Comparison of ENCODE assay signal across 8 cellular contexts in the genomic region with DNA sequence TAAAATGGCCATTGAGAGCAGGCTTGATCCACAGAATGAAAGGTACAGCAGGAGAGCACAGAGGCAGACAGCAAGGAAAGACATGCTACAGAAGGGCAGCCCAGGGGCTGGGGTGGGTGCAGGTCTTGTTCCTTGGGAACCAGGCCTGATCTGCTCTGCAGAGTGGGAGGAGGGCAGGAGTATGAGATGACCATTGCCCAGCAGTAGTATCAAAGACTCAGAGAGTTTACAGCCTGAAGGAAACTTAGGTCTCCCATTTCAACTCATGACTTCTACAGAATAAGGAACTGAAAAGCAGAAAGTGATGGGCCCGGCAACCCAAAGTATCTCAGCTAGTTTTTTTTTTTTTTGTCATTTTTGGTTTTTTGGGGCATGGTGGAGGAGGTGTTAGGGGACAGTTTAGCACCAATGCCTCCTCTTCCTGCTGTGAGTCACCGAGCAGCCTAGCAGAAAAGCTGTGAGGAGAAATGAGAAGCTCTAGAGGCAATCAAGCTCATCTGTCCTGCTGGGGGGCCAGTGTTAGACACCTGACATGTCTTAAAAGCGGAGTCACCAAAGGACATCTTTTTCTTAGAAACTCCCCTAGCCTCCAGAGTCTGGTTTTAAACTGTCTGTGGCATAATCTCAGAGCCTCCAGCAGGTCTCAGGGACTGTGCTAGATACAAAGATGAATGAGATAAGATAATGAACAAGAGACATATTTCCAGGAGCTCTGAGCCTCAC. TPM values are rescaled to one million over a fixed set of nuclear protein-coding genes. Genes with fewer than 3 reads are reported as not detected.
DNase-seq lines count a peak whose midpoint lies in the region; ATAC-seq and TF ChIP-seq lines count a peak whose summit lies in the region.

No MANE protein-coding gene starts in this region.

- BruUV-seq in MCF 10A (replicated peaks; lab: Mats Ljungman, UMichigan), result no TSS peak

- TF ChIP-seq CTCF in activated B cell treated with CpG ODN at 0.5 μM for 24 hours (IDR thresholded peaks at IDR 0.05) (no peak), mesothelial cell of epicardium (IDR thresholded peaks at IDR 0.05; ENCODE audit: unreplicated experiment) (no peak), MCF 10A (IDR thresholded peaks at IDR 0.05; ENCODE audit: unreplicated experiment) (no peak)

- POLR2A ChIA-PET in activated B cell treated with CpG ODN at 0.5 μM for 24 hours (lab: Charles Lee) (interaction anchor here (0.6 to 11.4 kb wide), 15 partner anchors 8 to 1677 kb away, joined by 3 to 442 read pairs (median 4); partner anchors contain the start of genes HERPUD2 and SEPTIN7), MCF 10A (lab: Yijun Ruan, JAX) (no interaction called here)

- H3K36me3 ChIP-seq in H7 (replicated peaks; ENCODE audit: control insufficient read depth, insufficient read depth, low read length), result no peaks in the 10 kb centered on the region

- H3K9me3 Mint-ChIP-seq in activated B cell treated with CpG ODN at 0.5 μM for 24 hours (no peaks in the 10 kb centered on the region), mesothelial cell of epicardium (no peaks in the 10 kb centered on the region), MCF 10A (ENCODE audit: unreplicated experiment) (no peaks in the 10 kb centered on the region)

- intact Hi-C loops in activated B cell treated with CpG ODN at 0.5 μM for 24 hours (cut with micrococcal nuclease) (loop anchor here (1.0 to 10.0 kb wide), 6 partner anchors 15 to 692 kb away; partner anchors contain the start of genes DPY19L1, EEPD1, HERPUD2 and SEPTIN7), MCF 10A (cut with micrococcal nuclease) (no loop called here)

- ATAC-seq in HG03095 (IDR thresholded peaks at IDR 0.05; ENCODE audit: unreplicated experiment) (peak; percentile 51), activated B cell treated with CpG ODN at 0.5 μM for 24 hours (ENCODE audit: low read depth) (peak; percentile 81)

- H3K4me1 Mint-ChIP-seq in activated B cell treated with CpG ODN at 0.5 μM for 24 hours (peaks cover 93% of the 10 kb centered on the region), mesothelial cell of epicardium (peaks cover 18% of the 10 kb centered on the region), MCF 10A (ENCODE audit: insufficient read depth, unreplicated experiment) (no peaks in the 10 kb centered on the region)

- H3K4me3 ChIP-seq in H7 (ENCODE audit: insufficient read depth, low read depth, low read length), result no peak overlapping the region

- CTCF ChIA-PET in activated B cell treated with CpG ODN at 0.5 μM for 24 hours (lab: Charles Lee), result interaction anchor here (0.6 to 7.2 kb wide), 7 partner anchors 18 to 155 kb away, joined by 4 to 96 read pairs (median 5); partner anchors contain the start of genes HERPUD2 and SEPTIN7
- CTCF ChIA-PET in MCF 10A (lab: Yijun Ruan, JAX), result interaction anchor here (1.0 kb wide), 1 partner anchor 17 kb away, joined by 3 read pairs; no protein-coding TSS in a partner anchor

- peak overlapping the region; percentile 93 for H3K27ac Mint-ChIP-seq in activated B cell treated with CpG ODN at 0.5 μM for 24 hours
- H3K27ac Mint-ChIP-seq in mesothelial cell of epicardium, result peak overlapping the region; percentile 12
- H3K27ac Mint-ChIP-seq in MCF 10A (ENCODE audit: low read depth, unreplicated experiment), result no peak overlapping the region

- H3K4me3 Mint-ChIP-seq in activated B cell treated with CpG ODN at 0.5 μM for 24 hours (peak overlapping the region; percentile 70), mesothelial cell of epicardium (no peak overlapping the region), MCF 10A (ENCODE audit: unreplicated experiment) (no peak overlapping the region)

- H3K27me3 Mint-ChIP-seq in activated B cell treated with CpG ODN at 0.5 μM for 24 hours (no peaks in the 10 kb centered on the region), mesothelial cell of epicardium (ENCODE audit: low read depth) (no peaks in the 10 kb centered on the region), MCF 10A (ENCODE audit: insufficient read depth, unreplicated experiment) (no peaks in the 10 kb centered on the region)

- H3K36me3 Mint-ChIP-seq in activated B cell treated with CpG ODN at 0.5 μM for 24 hours (ENCODE audit: low read depth) (no peaks in the 10 kb centered on the region), mesothelial cell of epicardium (no peaks in the 10 kb centered on the region), MCF 10A (ENCODE audit: insufficient read depth, unreplicated experiment) (no peaks in the 10 kb centered on the region)

- peak; percentile 32 for DNase-seq in stimulated activated naive CD4-positive, alpha-beta T cell treated with Interleukin-2 at 50 U/mL for 16 hours (lab: John Stamatoyannopoulos, UW)
- no peak for DNase-seq in stimulated activated naive CD4-positive, alpha-beta T cell (lab: John Stamatoyannopoulos, UW)
- peak; percentile 53 for DNase-seq in activated B cell treated with CpG ODN at 0.5 μM for 24 hours
- no peak for DNase-seq in mesothelial cell of epicardium (ENCODE audit: low spot score in 2 of 2, unreplicated experiment in 2 of 2)
- no peak for DNase-seq in NCI-H446 (lab: John Stamatoyannopoulos, UW)
- no peak for DNase-seq in H7
- no peak for DNase-seq in MCF 10A (ENCODE audit: unreplicated experiment)

- no peaks in the 10 kb centered on the region for H3K27me3 ChIP-seq in H7 (ENCODE audit: control insufficient read depth, insufficient read depth, low read length)

RNA-seq across cellular contexts. Expression of gene HERPUD2, which starts 34.3 kb away (rescaled TPM):
- 26.2 and 31.5 TPM in 2 replicates for total RNA-seq in activated B cell treated with CpG ODN at 0.5 μM for 24 hours
- 32.4 to 35.0 TPM (median 34.5 TPM) in 3 replicates for total RNA-seq in mesothelial cell of epicardium
- total RNA-seq in H7 (2014; rRNA removed; shearing (Covaris generic)), result 15.9 and 16.7 TPM in 2 replicates
- total RNA-seq in MCF 10A (2022), result 28.1 and 29.0 TPM in 2 replicates

Comparison
In these comparisons a context has a peak if more than half of its experiments do, and no peak if none do; other contexts are left out.
1. DNase-seq: peak in stimulated activated naive CD4-positive, alpha-beta T cell treated with Interleukin-2 at 50 U/mL for 16 hours (single experiment) and activated B cell treated with CpG ODN at 0.5 μM for 24 hours (single experiment); none in stimulated activated naive CD4-positive, alpha-beta T cell (0 of 6), mesothelial cell of epicardium (0 of 2), NCI-H446 (0 of 2), H7 (single experiment) and MCF 10A (single experiment).